12 cellular contexts compared by ENCODE assay signal in the genomic region with DNA sequence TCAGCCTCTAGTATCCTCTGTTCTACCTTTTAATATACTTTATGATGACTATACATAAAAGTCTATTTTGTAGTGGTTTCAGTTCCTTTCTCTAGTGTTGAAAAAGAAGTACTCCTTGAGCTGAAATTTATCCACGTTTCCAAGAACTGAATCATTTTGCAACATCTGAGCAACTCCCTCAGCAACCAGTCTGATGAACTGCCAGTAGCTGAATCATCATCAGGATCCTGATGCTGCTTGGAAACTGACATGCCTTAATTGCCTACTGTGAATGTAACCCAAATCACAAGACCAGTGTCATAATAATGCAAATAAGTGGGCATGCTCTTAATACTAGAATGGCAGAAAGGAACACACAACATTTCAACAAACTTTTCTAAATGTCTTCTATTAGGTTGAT.
DNase-seq lines count a peak whose midpoint lies in the region; TF ChIP-seq lines count a peak whose summit lies in the region.
"Had no signal": no experiment of that assay in that cellular context is flagged by ENCODE, and none has a peak within 500 bp of the region (broad histone marks: within the 10 kb centered on the region; RNA-seq: fewer than 3 reads in every experiment).

No MANE protein-coding gene starts in this region.

- H3K27me3 ChIP-seq in spleen (replicated peaks in 1 of 7), result no peaks in the 10 kb centered on the region
- H3K27me3 ChIP-seq: pancreas had no signal

- intact Hi-C loops in spleen (cut with DNase I; ENCODE audit: low total_unique reads), result no loop called here

- H3K27ac ChIP-seq in spleen, result no peak overlapping the region
- H3K27ac ChIP-seq: pancreas had no signal

- TF ChIP-seq POLR2A in spleen (IDR thresholded peaks at IDR 0.05), result no peak

- H3K4me1 ChIP-seq in spleen, result peaks cover 0 to 4% (median 0%) of the 10 kb centered on the region in 6 donors
- H3K4me1 ChIP-seq: pancreas had no signal

- in situ Hi-C loops in astrocyte of the cerebellum (cut with HindIII; ENCODE audit: low sequenced_read_pairs), result no loop called here

- H3K4me3 ChIP-seq in AG09309 (ENCODE audit: control insufficient read depth, low read depth, low read length) (no peak overlapping the region), astrocyte of the cerebellum (ENCODE audit: low read depth, low read length) (no peak overlapping the region), spleen (no peak overlapping the region)
- H3K4me3 ChIP-seq: GM23338, pancreas had no signal

- DNase-seq in AG09309 (ENCODE audit: low read depth) (peak; percentile 73), M059J (ENCODE audit: low read depth) (peak; percentile 31), astrocyte of the cerebellum (ENCODE audit: low read depth) (peak; percentile 49), hippocampal formation (lab: John Stamatoyannopoulos, UW) (peak; percentile 3 to 50), spleen (no peak), SHP77 treated with DMSO at 0.1 percent for 48 hours (lab: John Stamatoyannopoulos, UW) (no peak), NCI-H2029 (lab: John Stamatoyannopoulos, UW) (no peak), NCI-H510A (lab: John Stamatoyannopoulos, UW) (no peak)
- DNase-seq: CD8-positive, alpha-beta memory T cell; NCI-H2081; pancreas had no signal

- no peaks in the 10 kb centered on the region for H3K9me3 ChIP-seq in spleen
- H3K9me3 ChIP-seq: pancreas had no signal

- 17 to 50% (median 34%) methylated on average over 1 of the region's 1 CpG for WGBS in spleen, 5 donors

- H3K36me3 ChIP-seq in spleen, result no peaks in the 10 kb centered on the region
- H3K36me3 ChIP-seq: pancreas had no signal

- TF ChIP-seq CTCF in AG09309 (IDR thresholded peaks at IDR 0.05; ENCODE audit: control insufficient read depth, insufficient read depth, low read depth, low read length, missing control alignments) (no peak), astrocyte of the cerebellum (IDR thresholded peaks at IDR 0.05; ENCODE audit: low read depth, low read length, missing control alignments) (no peak), spleen (IDR thresholded peaks at IDR 0.05 in 8 of 11, conservative IDR thresholded peaks at IDR 0.05 in 3 of 11) (no peak)

Comparison
In these comparisons a context has a peak if more than half of its experiments do, and no peak if none do; other contexts are left out.
1. DNase-seq: peak in AG09309 (single experiment), M059J (single experiment), astrocyte of the cerebellum (single experiment) and hippocampal formation (2 of 2); none in spleen (single experiment), SHP77 treated with DMSO at 0.1 percent for 48 hours (single experiment), NCI-H2029 (single experiment) and NCI-H510A (single experiment).